Comparison of ENCODE assay signal across 9 cellular contexts in the genomic region with DNA sequence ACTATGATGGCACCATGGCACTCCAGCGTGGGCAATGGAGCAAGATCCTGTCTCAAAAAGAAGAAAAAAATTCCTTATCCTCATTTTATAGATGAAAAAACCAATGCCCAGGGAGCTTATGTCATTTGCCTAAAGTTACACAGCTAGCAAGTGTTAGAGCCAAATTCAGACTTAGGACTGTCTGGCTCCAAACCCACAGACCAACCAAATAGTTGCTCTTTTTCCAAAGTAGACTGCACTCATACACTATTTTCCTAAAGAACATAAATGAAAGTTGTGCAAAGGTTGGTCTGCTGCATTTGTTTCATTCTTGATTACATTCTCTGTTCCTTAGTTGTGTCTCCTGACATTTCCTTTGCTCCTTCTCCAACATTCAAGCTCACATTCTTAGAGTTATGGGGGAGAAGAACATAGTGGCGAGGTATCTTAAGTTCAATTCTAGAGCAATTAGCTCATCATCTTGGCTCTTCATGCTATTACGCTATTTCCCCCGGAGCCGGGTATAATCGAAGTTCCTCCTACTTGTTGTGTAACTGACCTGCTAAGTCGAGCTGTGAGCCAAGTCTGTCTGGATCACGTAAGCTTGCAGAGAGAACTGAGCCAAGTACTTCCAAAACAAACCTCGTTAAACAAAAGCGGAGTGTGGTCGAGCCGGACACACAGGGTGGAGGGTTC.
DNase-seq lines count a peak whose midpoint lies in the region; ATAC-seq, FAIRE-seq and TF ChIP-seq lines count a peak whose summit lies in the region.
"Had no signal": no experiment of that assay in that cellular context is flagged by ENCODE, and none has a peak within 500 bp of the region (broad histone marks: within the 10 kb centered on the region; RNA-seq: fewer than 3 reads in every experiment).

No MANE protein-coding gene starts in this region.

- TF ChIP-seq CTCF in gastroesophageal sphincter (IDR thresholded peaks at IDR 0.05), result no peak
- TF ChIP-seq CTCF in retinal pigment epithelial cell (conservative IDR thresholded peaks at IDR 0.05; ENCODE audit: low read depth, low read length), result no peak

- in situ Hi-C loops in KBM-7 (cut with MboI; ENCODE audit: low pct_unique_long_range_greater_than_20kb, low sequenced_read_pairs), result no loop called here

- TF ChIP-seq EP300 in gastroesophageal sphincter (IDR thresholded peaks at IDR 0.05), result no peak

- ATAC-seq in gastroesophageal sphincter (peak; percentile 96), GM19467 (IDR thresholded peaks at IDR 0.05; ENCODE audit: unreplicated experiment) (no peak)
- ATAC-seq: stimulated activated naive B cell treated with anti-CD40 and anti-IgM and Interleukin-4, amounts not matched to agents 10 μg/mL and 1 μg/mL and 100 μg/mL, for 72 hours had no signal

- 22 to 26% methylated on average over 8 to 12 of the region's 12 CpGs for WGBS in gastroesophageal sphincter (ENCODE audit: low coverage in 1 of 2), 2 donors

- H3K27ac ChIP-seq in gastroesophageal sphincter, result peak overlapping the region; percentile 82 to 84 (median 82)

- peak overlapping the region in 1 of 2 donors; percentile 23 for H3K4me3 ChIP-seq in gastroesophageal sphincter
- H3K4me3 ChIP-seq in retinal pigment epithelial cell (ENCODE audit: low read length), result no peak overlapping the region

- DNase-seq in EH (ENCODE audit: low read depth) (peak; percentile 92), SKM-1 treated with dmso at 0.1 percent for 144 hours (lab: John Stamatoyannopoulos, UW; ENCODE audit: unreplicated experiment) (peak; percentile 25), retinal pigment epithelial cell (ENCODE audit: low read depth) (peak; percentile 38), NCI-H187 treated with DMSO at 0.1 percent for 48 hours (lab: John Stamatoyannopoulos, UW) (no peak), RCC 7860 (ENCODE audit: low spot score) (no peak), KBM-7 (no peak)
- DNase-seq: stimulated activated naive B cell treated with anti-CD40 and anti-IgM and Interleukin-4, amounts not matched to agents 10 μg/mL and 1 μg/mL and 100 μg/mL, for 72 hours had no signal

- no peak for TF ChIP-seq POLR2A in gastroesophageal sphincter (IDR thresholded peaks at IDR 0.05)

- H3K36me3 ChIP-seq in gastroesophageal sphincter, result no peaks in the 10 kb centered on the region

- H3K4me1 ChIP-seq in gastroesophageal sphincter, result peaks cover 5 to 18% (median 5%) of the 10 kb centered on the region in 3 donors

- FAIRE-seq in RCC 7860 (lab: Jason Lieb, UNC), result no peak

- H3K27me3 ChIP-seq in gastroesophageal sphincter, result no peaks in the 10 kb centered on the region

- H3K9me3 ChIP-seq in gastroesophageal sphincter, result no peaks in the 10 kb centered on the region

Comparison
In these comparisons a context has a peak if more than half of its experiments do, and no peak if none do; other contexts are left out.
1. DNase-seq: peak in EH (single experiment), SKM-1 treated with dmso at 0.1 percent for 144 hours (single experiment) and retinal pigment epithelial cell (single experiment); none in NCI-H187 treated with DMSO at 0.1 percent for 48 hours (single experiment), RCC 7860 (single experiment) and KBM-7 (single experiment).